ENCODE assay signal across 8 cellular contexts in genomic region chr10:103685880-103686669, GRCh38.
DNase-seq lines count a peak whose midpoint lies in the region; ATAC-seq, FAIRE-seq and TF ChIP-seq lines count a peak whose summit lies in the region.

No MANE protein-coding gene starts in this region.

- H3K4me3 ChIP-seq in H1 (ENCODE audit: extremely low read depth in 1 of 4, insufficient read depth in 2 of 4, low read depth in 3 of 4, low read length in 4 of 4): no peak overlapping the region

- no peak for TF ChIP-seq POLR2A in H1 (IDR thresholded peaks at IDR 0.05; ENCODE audit: control extremely low read depth in 1 of 2, low read depth in 2 of 2, low read length in 2 of 2)

- no peak overlapping the region for H4K91ac ChIP-seq in H1 (replicated peaks; ENCODE audit: insufficient read length, low read length)

- H2BK5ac ChIP-seq in H1 (ENCODE audit: low read depth, low read length): no peak overlapping the region

- no peaks in the 10 kb centered on the region for H3K23me2 ChIP-seq in H1 (ENCODE audit: low read depth, low read length)

- no peak overlapping the region for H4K5ac ChIP-seq in H1 (ENCODE audit: insufficient read length, low read depth, low read length)

- TF ChIP-seq EP300 in H1 (IDR thresholded peaks at IDR 0.05; ENCODE audit: borderline replicate concordance in 1 of 2, low read depth in 2 of 2, low read length in 2 of 2): no peak

- H2BK15ac ChIP-seq in H1 (ENCODE audit: low read length): no peak overlapping the region

- POLR2A ChIA-PET in H1 (lab: Charles Lee; ENCODE audit: partially characterized antibody): interaction anchor here (0.5 to 1.4 kb wide), 4 partner anchors 16 to 506 kb away, joined by 3 to 4 read pairs (median 3); no protein-coding TSS in a partner anchor

- peak; percentile 59 for ATAC-seq in HG03066 (IDR thresholded peaks at IDR 0.05; ENCODE audit: low read depth, unreplicated experiment)

- peaks cover 0 to 10% (median 4%) of the 10 kb centered on the region in 4 experiments; a peak in 3 of 7 replicates for H3K4me1 ChIP-seq in H1 (replicated peaks in 1 of 4; ENCODE audit: control insufficient read depth in 3 of 4, insufficient read depth in 4 of 4, low read length in 3 of 4)

- H3K18ac ChIP-seq in H1 (ENCODE audit: extremely low read depth, low read length): no peak overlapping the region

- H3K9me3 ChIP-seq in H1 (ENCODE audit: insufficient read depth in 2 of 2, low read depth in 1 of 2, low read length in 1 of 2): no peaks in the 10 kb centered on the region

- no peak overlapping the region for H2AFZ ChIP-seq in H1 (ENCODE audit: low read length)

- no peak overlapping the region for H3K9ac ChIP-seq in H1 (replicated peaks in 1 of 4; ENCODE audit: extremely low read depth in 1 of 4, low read depth in 3 of 4, low read length in 3 of 4)

- no peak overlapping the region for H3K56ac ChIP-seq in H1 (replicated peaks; ENCODE audit: insufficient read length, low read depth, low read length)

- 19% methylated on average over 8 of the region's 8 CpGs; no CpG with 5 or more reads in 1 of the 2 experiments for WGBS in H1 (ENCODE audit: extremely low coverage in 1 of 2, insufficient coverage in 1 of 2, insufficient read length in 1 of 2, insufficient replicate concordance in 2 of 2, low coverage in 1 of 2, low lambda C conversion rate in 2 of 2, missing lambda C conversion rate in 1 of 2), 2 experiments

- CTCF ChIA-PET in H1 (lab: Charles Lee; ENCODE audit: partially characterized antibody): interaction anchor here (0.5 to 15.0 kb wide), 55 partner anchors 8 to 1006 kb away, joined by 3 to 448 read pairs (median 4); no protein-coding TSS in a partner anchor

- no peak overlapping the region for H4K8ac ChIP-seq in H1 (ENCODE audit: extremely low read depth, insufficient read depth, low read length)

- H3K79me1 ChIP-seq in H1 (ENCODE audit: low read depth, low read length): no peaks in the 10 kb centered on the region

- FAIRE-seq in H1 (lab: Jason Lieb, UNC): no peak

- H3K23ac ChIP-seq in H1 (ENCODE audit: insufficient read length): no peak overlapping the region

- H3K14ac ChIP-seq in H1 (ENCODE audit: insufficient read length): no peak overlapping the region

- no peaks in the 10 kb centered on the region for H3K79me2 ChIP-seq in H1 (ENCODE audit: control insufficient read depth in 1 of 2, insufficient read depth in 2 of 2, low read length in 2 of 2)

- no peak overlapping the region for H2BK12ac ChIP-seq in H1 (ENCODE audit: low read depth, low read length)

- no peak overlapping the region for H2BK120ac ChIP-seq in H1 (replicated peaks; ENCODE audit: low read depth, low read length)

- no peak overlapping the region for H3K4me2 ChIP-seq in H1 (ENCODE audit: insufficient read depth in 1 of 2, low read depth in 2 of 2, low read length in 2 of 2)

- no peak overlapping the region for H3K27ac ChIP-seq in H1 (ENCODE audit: low read depth, low read length)

- H2AK5ac ChIP-seq in H1 (ENCODE audit: low read depth, low read length): no peak overlapping the region

- H3K4ac ChIP-seq in H1 (replicated peaks; ENCODE audit: insufficient read length, low read depth, low read length): no peak overlapping the region

- peak; percentile 55 for DNase-seq in SIG-M5 treated with dmso at 0.1 percent for 504 hours (lab: John Stamatoyannopoulos, UW; ENCODE audit: unreplicated experiment)
- no peak for DNase-seq in SIG-M5 (lab: John Stamatoyannopoulos, UW)
- peak; percentile 23 for DNase-seq in NCI-H748 treated with DMSO at 0.1 percent for 48 hours (lab: John Stamatoyannopoulos, UW)
- peak; percentile 35 to 64 for DNase-seq in activated CD8-positive, alpha-beta memory T cell treated with anti-CD3 and anti-CD28 coated beads for 1 hour (ENCODE audit: extremely low read depth in 1 of 2, low read depth in 1 of 2)
- peak; percentile 50 to 97 for DNase-seq in H1 (ENCODE audit: low read depth in 1 of 2, low spot score in 2 of 2)
- DNase-seq in midbrain (lab: John Stamatoyannopoulos, UW): peak; percentile 88
- DNase-seq in stimulated activated CD8-positive, alpha-beta memory T cell treated with anti-CD3 and anti-CD28 coated beads, Interleukin-4, amount 100 ng/mL, for 1 hour (ENCODE audit: low read depth in 2 of 2, low spot score in 1 of 2): peak; percentile 52 to 55

- peaks cover 0 to 4% (median 0%) of the 10 kb centered on the region in 4 experiments; a peak in 1 of 7 replicates for H3K27me3 ChIP-seq in H1 (replicated peaks in 1 of 4; ENCODE audit: control insufficient read depth in 3 of 4, extremely low read depth in 1 of 4, insufficient read depth in 3 of 4, low read length in 3 of 4)

- H2BK20ac ChIP-seq in H1 (ENCODE audit: low read length): no peak overlapping the region

- peak; percentile 92 to 98 for TF ChIP-seq RAD21 in H1 (IDR thresholded peaks at IDR 0.05 in 1 of 2, conservative IDR thresholded peaks at IDR 0.05 in 1 of 2; ENCODE audit: low read depth in 2 of 2, low read length in 2 of 2)

- TF ChIP-seq CTCF in H1 (IDR thresholded peaks at IDR 0.05; ENCODE audit: control extremely low read depth in 1 of 3, insufficient read depth in 1 of 3, low read depth in 1 of 3, low read length in 3 of 3): peak; percentile 96 to 98 (median 97)

- no peaks in the 10 kb centered on the region for H3K36me3 ChIP-seq in H1 (ENCODE audit: control insufficient read depth in 2 of 4, insufficient read depth in 4 of 4, low read length in 3 of 4)

- no peaks in the 10 kb centered on the region for H4K20me1 ChIP-seq in H1 (replicated peaks in 1 of 2; ENCODE audit: control insufficient read depth in 1 of 2, insufficient read depth in 2 of 2, low read length in 2 of 2)

TF ChIP-seq in H1, 55 proteins besides CTCF, POLR2A, EP300 and RAD21:
- TF ChIP-seq SIN3A (conservative IDR thresholded peaks at IDR 0.05 in 1 of 2, IDR thresholded peaks at IDR 0.05 in 1 of 2; ENCODE audit: low read depth in 1 of 2, low read length in 2 of 2): 0 out of 4 replicates have a peak, but pooled peaks of 1 of the 2 experiments have one; percentile 42
- TF ChIP-seq MAX (IDR thresholded peaks at IDR 0.05): peak; percentile 28; the same call in 1 of the 2 replicates
- TF ChIP-seq EZH2 (IDR thresholded peaks at IDR 0.05; ENCODE audit: low read depth, low read length, severe bottlenecking): no peak
- TF ChIP-seq CBX8 (IDR thresholded peaks at IDR 0.05; ENCODE audit: borderline replicate concordance, low read depth, low read length): no peak
- TF ChIP-seq ASH2L (IDR thresholded peaks at IDR 0.05; ENCODE audit: low read length): no peak
- TF ChIP-seq CHD2 (IDR thresholded peaks at IDR 0.05; ENCODE audit: low read length): no peak
- peak; percentile 80 for TF ChIP-seq CEBPB (IDR thresholded peaks at IDR 0.05; ENCODE audit: low read depth, low read length)
TF ChIP-seq in H1: peak in this region for 3.
